ENCODE assay signal across 10 cellular contexts in genomic region chr12:108831309-108831991, GRCh38. TPM values are rescaled to one million over a fixed set of nuclear protein-coding genes. Genes with fewer than 3 reads are reported as not detected.
DNase-seq lines count a peak whose midpoint lies in the region; ATAC-seq and TF ChIP-seq lines count a peak whose summit lies in the region.
"Had no signal": no experiment of that assay in that cellular context is flagged by ENCODE, and none has a peak within 500 bp of the region (broad histone marks: within the 10 kb centered on the region; RNA-seq: fewer than 3 reads in every experiment).

No MANE protein-coding gene starts in this region.

- peaks cover 29% of the 10 kb centered on the region for H3K36me3 ChIP-seq in right atrium auricular region
- peaks cover 0 to 69% (median 8%) of the 10 kb centered on the region in 3 donors for H3K36me3 ChIP-seq in esophagus squamous epithelium

- in situ Hi-C loops in KBM-7 (cut with MboI; ENCODE audit: low pct_unique_long_range_greater_than_20kb, low sequenced_read_pairs) = no loop called here

- H3K27ac ChIP-seq in right atrium auricular region (peak overlapping the region; percentile 82 to 92), esophagus squamous epithelium (peak overlapping the region in 3 of 4 donors; percentile 53 to 83 (median 60))
- H3K27ac ChIP-seq: C4-2B had no signal

- WGBS in esophagus squamous epithelium, 2 donors = 77 to 90% methylated on average over 11 of the region's 11 CpGs

- TF ChIP-seq POLR2A in esophagus squamous epithelium (IDR thresholded peaks at IDR 0.05) = no peak

- TF ChIP-seq CTCF in right atrium auricular region (IDR thresholded peaks at IDR 0.05) (no peak), esophagus squamous epithelium (IDR thresholded peaks at IDR 0.05) (no peak)

- no peaks in the 10 kb centered on the region for H3K9me3 ChIP-seq in right atrium auricular region
- H3K9me3 ChIP-seq in esophagus squamous epithelium = no peaks in the 10 kb centered on the region

- H3K4me3 ChIP-seq in right atrium auricular region = no peak overlapping the region
- H3K4me3 ChIP-seq in esophagus squamous epithelium = no peak overlapping the region

- no peak for ATAC-seq in left ventricle myocardium superior
- ATAC-seq in HG03108 (IDR thresholded peaks at IDR 0.05; ENCODE audit: unreplicated experiment) = peak; percentile 68

- H3K27me3 ChIP-seq in right atrium auricular region (no peaks in the 10 kb centered on the region), esophagus squamous epithelium (no peaks in the 10 kb centered on the region)

- intact Hi-C loops in left ventricle myocardium superior (cut with micrococcal nuclease) (no loop called here), esophagus squamous epithelium (cut with DNase I) (no loop called here)

- DNase-seq in right atrium auricular region (ENCODE audit: low spot score) (no peak), left ventricle myocardium superior (no peak), esophagus squamous epithelium (lab: John Stamatoyannopoulos, UW) (no peak), NAMALWA (ENCODE audit: low spot score) (no peak), nucleus accumbens (lab: John Stamatoyannopoulos, UW) (no peak), KBM-7 (no peak), DMS79 treated with DMSO at 0.1 percent for 48 hours (lab: John Stamatoyannopoulos, UW) (no peak)
- DNase-seq: activated naive CD4-positive, alpha-beta T cell had no signal

- H3K4me1 ChIP-seq in right atrium auricular region (peaks cover 0 to 87% of the 10 kb centered on the region in 2 donors), esophagus squamous epithelium (peaks cover 39 to 73% (median 49%) of the 10 kb centered on the region in 3 donors)

RNA-seq across cellular contexts. Expression of gene SSH1, which starts 25.9 kb away (rescaled TPM):
- total RNA-seq in right atrium auricular region (10 to 100 TPM; 22.0 to 25.9 TPM), left ventricle myocardium superior (31.2 TPM), esophagus squamous epithelium (10 to 100 TPM; 10.1 to 25.5 (median 12.6) TPM)

RNA-seq across cellular contexts. Expression of gene DAO, which starts 48.4 kb away (rescaled TPM):
- not detected for total RNA-seq in right atrium auricular region
- total RNA-seq in left ventricle myocardium superior = not detected
- total RNA-seq in esophagus squamous epithelium = not detected
